ENCODE assay signal across 27 cellular contexts in genomic region chr2:141923657-141924056, GRCh38.
A peak's percentile ranks its signal among the peaks of the same experiment; 100 is the strongest.
DNase-seq lines count a peak whose midpoint lies in the region; ATAC-seq and TF ChIP-seq lines count a peak whose summit lies in the region.
"Had no signal": no experiment of that assay in that cellular context is flagged by ENCODE, and none has a peak within 500 bp of the region (broad histone marks: within the 10 kb centered on the region; RNA-seq: fewer than 3 reads in every experiment).

No MANE protein-coding gene starts in this region.

- H3K14ac ChIP-seq in neuronal stem cell (ENCODE audit: low read length), result no peak overlapping the region

- no peak overlapping the region for H4K91ac ChIP-seq in neuronal stem cell (ENCODE audit: low read depth, low read length, poor library complexity)

- no peak overlapping the region for H2AK5ac ChIP-seq in neuronal stem cell (ENCODE audit: low read depth, low read length)

- H3K79me1 ChIP-seq in neuronal stem cell (ENCODE audit: low read depth, low read length), result no peaks in the 10 kb centered on the region

- no peaks in the 10 kb centered on the region for H3K9me2 ChIP-seq in SK-N-SH

- no peak overlapping the region for H2AFZ ChIP-seq in SK-N-SH (ENCODE audit: low read depth)
- no peak overlapping the region for H2AFZ ChIP-seq in neuronal stem cell (ENCODE audit: low read length)
- H2AFZ ChIP-seq: GM23338 had no signal

- TF ChIP-seq CTCF in SK-N-SH (IDR thresholded peaks at IDR 0.05), result no peak
- TF ChIP-seq CTCF in epithelial cell of proximal tubule (conservative IDR thresholded peaks at IDR 0.05; ENCODE audit: low read depth, low read length), result no peak

- CTCF ChIA-PET in SK-N-SH (lab: Yijun Ruan, JAX), result interaction anchor here (2.9 kb wide), 1 partner anchor 12 kb away, joined by 10 read pairs; no protein-coding TSS in a partner anchor

- H3K9me3 ChIP-seq in SK-N-SH, result no peaks in the 10 kb centered on the region
- no peaks in the 10 kb centered on the region for H3K9me3 ChIP-seq in neuronal stem cell (replicated peaks in 1 of 2; ENCODE audit: control insufficient read depth in 2 of 2, insufficient read depth in 1 of 2, low read depth in 1 of 2, low read length in 2 of 2)
- H3K9me3 ChIP-seq: heart right ventricle, thoracic aorta had no signal

- H2BK15ac ChIP-seq in neuronal stem cell (ENCODE audit: low read length), result no peak overlapping the region

- H4K20me1 ChIP-seq in SK-N-SH (ENCODE audit: insufficient read depth), result no peaks in the 10 kb centered on the region

- H3K9ac ChIP-seq in SK-N-SH, result no peak overlapping the region
- no peak overlapping the region for H3K9ac ChIP-seq in neuronal stem cell (ENCODE audit: low read depth, low read length, poor library complexity)

- no peak overlapping the region for H3K4ac ChIP-seq in neuronal stem cell (ENCODE audit: low read length)

- no peak overlapping the region for H3K23ac ChIP-seq in neuronal stem cell (ENCODE audit: low read depth, low read length, poor library complexity)

- H3K4me2 ChIP-seq in SK-N-SH (no peak overlapping the region), neuronal stem cell (ENCODE audit: insufficient read depth, low read length, poor library complexity, severe bottlenecking) (no peak overlapping the region)
- H3K4me2 ChIP-seq: GM23338 had no signal

- POLR2A ChIA-PET in SK-N-SH (lab: Yijun Ruan, JAX), result no interaction called here

- TF ChIP-seq EP300 in SK-N-SH (IDR thresholded peaks at IDR 0.05; ENCODE audit: borderline replicate concordance in 1 of 2, low read depth in 1 of 2, low read length in 1 of 2), result no peak

- H3K79me2 ChIP-seq in SK-N-SH (ENCODE audit: insufficient read depth), result no peaks in the 10 kb centered on the region

- TF ChIP-seq RAD21 in SK-N-SH (IDR thresholded peaks at IDR 0.05; ENCODE audit: low read length), result no peak

- H3K27me3 ChIP-seq in SK-N-SH (ENCODE audit: insufficient read depth) (no peaks in the 10 kb centered on the region), neuronal stem cell (ENCODE audit: control insufficient read depth in 3 of 3, insufficient read depth in 3 of 3, low read depth in 1 of 3, low read length in 3 of 3) (no peaks in the 10 kb centered on the region)
- H3K27me3 ChIP-seq: heart right ventricle had no signal

- no peak overlapping the region for H4K8ac ChIP-seq in neuronal stem cell (ENCODE audit: low read depth, low read length)

- 29% methylated on average over 1 of the region's 1 CpG for WGBS in SK-N-SH (ENCODE audit: low lambda C conversion rate)
- WGBS in neuronal stem cell (ENCODE audit: extremely low coverage in 2 of 2, insufficient read length in 2 of 2, insufficient replicate concordance in 1 of 2), 2 donors, result no CpG with 5 or more reads among the region's 1 CpG

- H3F3A ChIP-seq in SK-N-SH (replicated peaks; ENCODE audit: insufficient read depth), result no peaks in the 10 kb centered on the region

- H3K18ac ChIP-seq in neuronal stem cell (ENCODE audit: low read length), result no peak overlapping the region

- H3K4me3 ChIP-seq in SK-N-SH (ENCODE audit: low read depth in 2 of 2, low read length in 1 of 2), result no peak overlapping the region
- no peak overlapping the region for H3K4me3 ChIP-seq in epithelial cell of proximal tubule (ENCODE audit: low read depth, low read length)
- no peak overlapping the region for H3K4me3 ChIP-seq in neuronal stem cell (ENCODE audit: low read length in 2 of 2)
- H3K4me3 ChIP-seq: GM23338, heart right ventricle, thoracic aorta had no signal

- DNase-seq in GM04504 (ENCODE audit: low read depth), result peak; percentile 17
- no peak for DNase-seq in SK-N-SH
- DNase-seq in epithelial cell of proximal tubule (ENCODE audit: low read depth), result peak; percentile 16
- peak; percentile 51 for DNase-seq in renal cortical epithelial cell (ENCODE audit: low read depth)
- DNase-seq in neuronal stem cell (ENCODE audit: low spot score), result no peak
- DNase-seq in COR-L47 (lab: John Stamatoyannopoulos, UW), result no peak
- no peak for DNase-seq in left cardiac atrium
- DNase-seq: activated CD4-positive, alpha-beta T cell treated with anti-CD3 and anti-CD28 coated beads for 1 hour; activated CD8-positive, alpha-beta T cell treated with anti-CD3 and anti-CD28 coated beads, Interleukin-2, amount 10 ng/mL, durations not matched to agents 7 days and 5 days; activated effector memory CD4-positive, alpha-beta T cell treated with anti-CD3 and anti-CD28 coated beads, Interleukin-2, amount 50 U/mL, for 16 hours; activated T-cell treated with anti-CD3 and anti-CD28 coated beads for 4 hours; AML-193; CD8-positive, alpha-beta memory T cell; cortex of kidney; DMS153; GDM1; heart right ventricle; left ventricle myocardium superior; NCI-H1436; NCI-H510A treated with DMSO at 0.1 percent for 48 hours; NK-92 treated with Interleukin-12 subunit alpha and Interleukin-12 subunit beta, amount 100 ng/mL, for 24 hours; retina; SHP77 treated with DMSO at 0.1 percent for 48 hours had no signal

- intact Hi-C loops in left cardiac atrium (cut with DNase I), result no loop called here

- H3K4me1 ChIP-seq in SK-N-SH (ENCODE audit: control insufficient read depth in 1 of 2, insufficient read depth in 2 of 2, low read depth in 1 of 2, low read length in 1 of 2) (peaks cover 0 to 21% of the 10 kb centered on the region in 2 experiments; a peak in 2 of 4 replicates), neuronal stem cell (ENCODE audit: control insufficient read depth in 2 of 2, insufficient read depth in 1 of 2, low read depth in 1 of 2, low read length in 2 of 2) (no peaks in the 10 kb centered on the region)
- H3K4me1 ChIP-seq: heart right ventricle had no signal

- no peak overlapping the region for H2BK120ac ChIP-seq in neuronal stem cell (ENCODE audit: low read depth, low read length)

- H3K36me3 ChIP-seq in SK-N-SH (replicated peaks in 1 of 2; ENCODE audit: control insufficient read depth in 1 of 2, insufficient read depth in 2 of 2, low read length in 1 of 2) (no peaks in the 10 kb centered on the region), neuronal stem cell (replicated peaks in 1 of 2; ENCODE audit: control insufficient read depth in 2 of 2, insufficient read depth in 2 of 2, low read length in 2 of 2) (no peaks in the 10 kb centered on the region)
- H3K36me3 ChIP-seq: heart right ventricle, thoracic aorta had no signal

- no peak overlapping the region for H2BK5ac ChIP-seq in neuronal stem cell (ENCODE audit: low read length)

- peak overlapping the region in 1 of 2 experiments; percentile 83; a peak in 2 of 4 replicates for H3K27ac ChIP-seq in SK-N-SH (ENCODE audit: low read depth in 2 of 2, low read length in 1 of 2)
- no peak overlapping the region for H3K27ac ChIP-seq in neuronal stem cell (replicated peaks; ENCODE audit: low read length)
- H3K27ac ChIP-seq: heart right ventricle, thoracic aorta had no signal

- H2BK12ac ChIP-seq in neuronal stem cell (ENCODE audit: low read length), result no peak overlapping the region

- ATAC-seq in left cardiac atrium, result no peak
- ATAC-seq: activated CD8-positive, alpha-beta T cell treated with anti-CD3 and anti-CD28 coated beads, Interleukin-2, amount 10 ng/mL, durations not matched to agents 7 days and 5 days; GM23338; heart right ventricle; left ventricle myocardium superior; natural killer cell treated with Interleukin-12 subunit alpha and Interleukin-12 subunit beta and Interleukin-15 and Interleukin-18, amount 100 ng/mL, for 72 hours; stimulated activated memory B cell treated with anti-CD40 and anti-IgM and Interleukin-4, amounts not matched to agents 10 μg/mL and 1 μg/mL and 100 μg/mL, for 72 hours had no signal

TF ChIP-seq in SK-N-SH, 30 proteins besides CTCF, POLR2A, EP300 and RAD21:
- no peak for TF ChIP-seq FOXM1 (IDR thresholded peaks at IDR 0.05; ENCODE audit: low read depth)
- peak; percentile 39 for TF ChIP-seq TCF12 (IDR thresholded peaks at IDR 0.05)
- TF ChIP-seq FOSL2 (IDR thresholded peaks at IDR 0.05; ENCODE audit: borderline replicate concordance, low read depth), result peak; percentile 67; the same call in 1 of the 2 replicates
- peak; percentile 48; the same call in 1 of the 2 replicates for TF ChIP-seq JUND (IDR thresholded peaks at IDR 0.05)
- TF ChIP-seq IRF3 (IDR thresholded peaks at IDR 0.05; ENCODE audit: low read depth, low read length), result no peak

Comparison
In these comparisons a context has a peak if more than half of its experiments do, and no peak if none do; other contexts are left out.
1. DNase-seq: peak in GM04504 (single experiment), epithelial cell of proximal tubule (single experiment) and renal cortical epithelial cell (single experiment); none in SK-N-SH (single experiment), neuronal stem cell (single experiment), COR-L47 (single experiment) and left cardiac atrium (single experiment).